1 cellular context compared by ENCODE assay signal in the genomic region with DNA sequence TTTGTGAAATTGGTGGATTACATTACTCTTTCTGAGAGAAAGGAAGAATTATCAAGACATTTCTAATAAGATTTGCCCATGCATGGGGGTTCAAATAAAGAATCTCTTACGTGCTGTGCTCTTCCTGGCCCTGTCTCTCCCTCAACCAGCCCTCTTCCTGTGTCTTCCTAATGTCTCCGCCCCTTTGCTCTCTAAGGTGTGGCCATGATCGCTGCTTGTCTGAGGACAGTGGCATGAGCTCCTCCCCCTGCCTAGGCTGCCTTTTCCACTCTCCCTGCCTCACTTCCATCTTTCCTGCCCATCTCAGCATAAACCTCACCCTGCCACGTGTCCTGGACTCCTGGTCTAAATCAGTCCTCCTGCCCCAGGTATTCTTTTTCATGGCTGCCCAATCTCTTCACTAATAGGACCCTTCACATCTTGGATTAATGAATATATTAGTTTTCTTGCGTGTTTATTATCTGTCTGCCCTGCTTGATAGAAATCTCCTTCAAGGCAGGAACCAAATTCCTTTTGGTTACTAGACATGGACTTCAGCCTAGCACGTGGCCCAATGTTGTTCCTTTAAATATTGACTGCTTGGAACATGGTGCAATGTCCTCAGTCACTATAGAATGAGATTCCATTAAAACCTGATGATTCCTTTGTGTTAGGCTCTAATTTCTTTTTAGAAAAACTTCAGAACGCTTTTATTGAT.
TF ChIP-seq lines count a peak whose summit lies in the region.

No MANE protein-coding gene starts in this region.

TF ChIP-seq in GM23338, 12 proteins besides CTCF, POLR2A, EP300 and RAD21 (continued from another document):
- TF ChIP-seq, protein P1, sequence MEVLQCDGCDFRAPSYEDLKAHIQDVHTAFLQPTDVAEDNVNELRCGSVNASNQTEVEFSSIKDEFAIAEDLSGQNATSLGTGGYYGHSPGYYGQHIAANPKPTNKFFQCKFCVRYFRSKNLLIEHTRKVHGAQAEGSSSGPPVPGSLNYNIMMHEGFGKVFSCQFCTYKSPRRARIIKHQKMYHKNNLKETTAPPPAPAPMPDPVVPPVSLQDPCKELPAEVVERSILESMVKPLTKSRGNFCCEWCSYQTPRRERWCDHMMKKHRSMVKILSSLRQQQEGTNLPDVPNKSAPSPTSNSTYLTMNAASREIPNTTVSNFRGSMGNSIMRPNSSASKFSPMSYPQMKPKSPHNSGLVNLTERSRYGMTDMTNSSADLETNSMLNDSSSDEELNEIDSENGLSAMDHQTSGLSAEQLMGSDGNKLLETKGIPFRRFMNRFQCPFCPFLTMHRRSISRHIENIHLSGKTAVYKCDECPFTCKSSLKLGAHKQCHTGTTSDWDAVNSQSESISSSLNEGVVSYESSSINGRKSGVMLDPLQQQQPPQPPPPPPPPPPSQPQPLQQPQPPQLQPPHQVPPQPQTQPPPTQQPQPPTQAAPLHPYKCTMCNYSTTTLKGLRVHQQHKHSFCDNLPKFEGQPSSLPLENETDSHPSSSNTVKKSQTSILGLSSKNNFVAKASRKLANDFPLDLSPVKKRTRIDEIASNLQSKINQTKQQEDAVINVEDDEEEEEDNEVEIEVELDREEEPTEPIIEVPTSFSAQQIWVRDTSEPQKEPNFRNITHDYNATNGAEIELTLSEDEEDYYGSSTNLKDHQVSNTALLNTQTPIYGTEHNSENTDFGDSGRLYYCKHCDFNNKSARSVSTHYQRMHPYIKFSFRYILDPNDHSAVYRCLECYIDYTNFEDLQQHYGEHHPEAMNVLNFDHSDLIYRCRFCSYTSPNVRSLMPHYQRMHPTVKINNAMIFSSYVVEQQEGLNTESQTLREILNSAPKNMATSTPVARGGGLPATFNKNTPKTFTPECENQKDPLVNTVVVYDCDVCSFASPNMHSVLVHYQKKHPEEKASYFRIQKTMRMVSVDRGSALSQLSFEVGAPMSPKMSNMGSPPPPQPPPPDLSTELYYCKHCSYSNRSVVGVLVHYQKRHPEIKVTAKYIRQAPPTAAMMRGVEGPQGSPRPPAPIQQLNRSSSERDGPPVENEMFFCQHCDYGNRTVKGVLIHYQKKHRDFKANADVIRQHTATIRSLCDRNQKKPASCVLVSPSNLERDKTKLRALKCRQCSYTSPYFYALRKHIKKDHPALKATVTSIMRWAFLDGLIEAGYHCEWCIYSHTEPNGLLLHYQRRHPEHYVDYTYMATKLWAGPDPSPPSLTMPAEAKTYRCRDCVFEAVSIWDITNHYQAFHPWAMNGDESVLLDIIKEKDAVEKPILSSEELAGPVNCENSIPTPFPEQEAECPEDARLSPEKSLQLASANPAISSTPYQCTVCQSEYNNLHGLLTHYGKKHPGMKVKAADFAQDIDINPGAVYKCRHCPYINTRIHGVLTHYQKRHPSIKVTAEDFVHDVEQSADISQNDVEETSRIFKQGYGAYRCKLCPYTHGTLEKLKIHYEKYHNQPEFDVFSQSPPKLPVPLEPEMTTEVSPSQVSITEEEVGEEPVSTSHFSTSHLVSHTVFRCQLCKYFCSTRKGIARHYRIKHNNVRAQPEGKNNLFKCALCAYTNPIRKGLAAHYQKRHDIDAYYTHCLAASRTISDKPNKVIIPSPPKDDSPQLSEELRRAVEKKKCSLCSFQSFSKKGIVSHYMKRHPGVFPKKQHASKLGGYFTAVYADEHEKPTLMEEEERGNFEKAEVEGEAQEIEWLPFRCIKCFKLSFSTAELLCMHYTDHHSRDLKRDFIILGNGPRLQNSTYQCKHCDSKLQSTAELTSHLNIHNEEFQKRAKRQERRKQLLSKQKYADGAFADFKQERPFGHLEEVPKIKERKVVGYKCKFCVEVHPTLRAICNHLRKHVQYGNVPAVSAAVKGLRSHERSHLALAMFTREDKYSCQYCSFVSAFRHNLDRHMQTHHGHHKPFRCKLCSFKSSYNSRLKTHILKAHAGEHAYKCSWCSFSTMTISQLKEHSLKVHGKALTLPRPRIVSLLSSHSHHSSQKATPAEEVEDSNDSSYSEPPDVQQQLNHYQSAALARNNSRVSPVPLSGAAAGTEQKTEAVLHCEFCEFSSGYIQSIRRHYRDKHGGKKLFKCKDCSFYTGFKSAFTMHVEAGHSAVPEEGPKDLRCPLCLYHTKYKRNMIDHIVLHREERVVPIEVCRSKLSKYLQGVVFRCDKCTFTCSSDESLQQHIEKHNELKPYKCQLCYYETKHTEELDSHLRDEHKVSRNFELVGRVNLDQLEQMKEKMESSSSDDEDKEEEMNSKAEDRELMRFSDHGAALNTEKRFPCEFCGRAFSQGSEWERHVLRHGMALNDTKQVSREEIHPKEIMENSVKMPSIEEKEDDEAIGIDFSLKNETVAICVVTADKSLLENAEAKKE (CRISPR knock-in tag; IDR thresholded peaks at IDR 0.05) = no peak
- TF ChIP-seq STAT1 (IDR thresholded peaks at IDR 0.05; ENCODE audit: unreplicated experiment) (no peak), ZNF114 (CRISPR knock-in tag; IDR thresholded peaks at IDR 0.05) (no peak), ZNF331 (CRISPR knock-in tag; IDR thresholded peaks at IDR 0.05; ENCODE audit: low read depth) (no peak), JUNB (IDR thresholded peaks at IDR 0.05; ENCODE audit: unreplicated experiment) (no peak), EZH2 (IDR thresholded peaks at IDR 0.05; ENCODE audit: low read depth, unreplicated experiment) (no peak)
- TF ChIP-seq, protein P2, sequence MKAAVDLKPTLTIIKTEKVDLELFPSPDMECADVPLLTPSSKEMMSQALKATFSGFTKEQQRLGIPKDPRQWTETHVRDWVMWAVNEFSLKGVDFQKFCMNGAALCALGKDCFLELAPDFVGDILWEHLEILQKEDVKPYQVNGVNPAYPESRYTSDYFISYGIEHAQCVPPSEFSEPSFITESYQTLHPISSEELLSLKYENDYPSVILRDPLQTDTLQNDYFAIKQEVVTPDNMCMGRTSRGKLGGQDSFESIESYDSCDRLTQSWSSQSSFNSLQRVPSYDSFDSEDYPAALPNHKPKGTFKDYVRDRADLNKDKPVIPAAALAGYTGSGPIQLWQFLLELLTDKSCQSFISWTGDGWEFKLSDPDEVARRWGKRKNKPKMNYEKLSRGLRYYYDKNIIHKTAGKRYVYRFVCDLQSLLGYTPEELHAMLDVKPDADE (IDR thresholded peaks at IDR 0.05) = no peak
- TF ChIP-seq, protein P3, sequence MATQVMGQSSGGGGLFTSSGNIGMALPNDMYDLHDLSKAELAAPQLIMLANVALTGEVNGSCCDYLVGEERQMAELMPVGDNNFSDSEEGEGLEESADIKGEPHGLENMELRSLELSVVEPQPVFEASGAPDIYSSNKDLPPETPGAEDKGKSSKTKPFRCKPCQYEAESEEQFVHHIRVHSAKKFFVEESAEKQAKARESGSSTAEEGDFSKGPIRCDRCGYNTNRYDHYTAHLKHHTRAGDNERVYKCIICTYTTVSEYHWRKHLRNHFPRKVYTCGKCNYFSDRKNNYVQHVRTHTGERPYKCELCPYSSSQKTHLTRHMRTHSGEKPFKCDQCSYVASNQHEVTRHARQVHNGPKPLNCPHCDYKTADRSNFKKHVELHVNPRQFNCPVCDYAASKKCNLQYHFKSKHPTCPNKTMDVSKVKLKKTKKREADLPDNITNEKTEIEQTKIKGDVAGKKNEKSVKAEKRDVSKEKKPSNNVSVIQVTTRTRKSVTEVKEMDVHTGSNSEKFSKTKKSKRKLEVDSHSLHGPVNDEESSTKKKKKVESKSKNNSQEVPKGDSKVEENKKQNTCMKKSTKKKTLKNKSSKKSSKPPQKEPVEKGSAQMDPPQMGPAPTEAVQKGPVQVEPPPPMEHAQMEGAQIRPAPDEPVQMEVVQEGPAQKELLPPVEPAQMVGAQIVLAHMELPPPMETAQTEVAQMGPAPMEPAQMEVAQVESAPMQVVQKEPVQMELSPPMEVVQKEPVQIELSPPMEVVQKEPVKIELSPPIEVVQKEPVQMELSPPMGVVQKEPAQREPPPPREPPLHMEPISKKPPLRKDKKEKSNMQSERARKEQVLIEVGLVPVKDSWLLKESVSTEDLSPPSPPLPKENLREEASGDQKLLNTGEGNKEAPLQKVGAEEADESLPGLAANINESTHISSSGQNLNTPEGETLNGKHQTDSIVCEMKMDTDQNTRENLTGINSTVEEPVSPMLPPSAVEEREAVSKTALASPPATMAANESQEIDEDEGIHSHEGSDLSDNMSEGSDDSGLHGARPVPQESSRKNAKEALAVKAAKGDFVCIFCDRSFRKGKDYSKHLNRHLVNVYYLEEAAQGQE (IDR thresholded peaks at IDR 0.05; ENCODE audit: unreplicated experiment) = no peak
